ENCODE assay signal across 33 cellular contexts in genomic region chr22:46140989-46141928, GRCh38. TPM values are rescaled to one million over a fixed set of nuclear protein-coding genes. Genes with fewer than 3 reads are reported as not detected.
DNase-seq lines count a peak whose midpoint lies in the region; ATAC-seq and TF ChIP-seq lines count a peak whose summit lies in the region.
"Had no signal": no experiment of that assay in that cellular context is flagged by ENCODE, and none has a peak within 500 bp of the region (broad histone marks: within the 10 kb centered on the region; RNA-seq: fewer than 3 reads in every experiment).

No MANE protein-coding gene starts in this region.

- no peaks in the 10 kb centered on the region for H3K4me1 Mint-ChIP-seq in activated T-helper 17 cell treated with anti-CD3 and anti-CD28 coated beads, Interleukin-2, amount 50 U/mL, for 72 hours
- H3K4me1 Mint-ChIP-seq in neural progenitor cell: peaks cover 26% of the 10 kb centered on the region
- H3K4me1 Mint-ChIP-seq: activated CD4-positive, alpha-beta T cell treated with anti-CD3 and anti-CD28 coated beads, Interleukin-2, amount 10 ng/mL, durations not matched to agents 24 days and 14 days; T-cell had no signal

- DNase-seq in GM12864 (ENCODE audit: low read depth) (peak; percentile 37), GM19240 (ENCODE audit: insufficient read length, low spot score) (peak; percentile 55), neural progenitor cell (ENCODE audit: low spot score) (no peak), NCI-H2081 (lab: John Stamatoyannopoulos, UW) (no peak), AG08396 (ENCODE audit: low spot score) (no peak)
- DNase-seq: ACHN; activated CD4-positive, alpha-beta T cell treated with anti-CD3 and anti-CD28 coated beads, Interleukin-2, amount 10 ng/mL, durations not matched to agents 24 days and 14 days; activated CD8-positive, alpha-beta memory T cell treated with anti-CD3 and anti-CD28 coated beads for 24 hours; activated effector memory CD4-positive, alpha-beta T cell treated with anti-CD3 and anti-CD28 coated beads, Interleukin-2, amount 50 U/mL, for 16 hours; activated T-cell treated with anti-CD3 and anti-CD28 coated beads, Interleukin-2, amount 50 U/mL, for 1 hour; colonic mucosa; COR-L47; DMS53; effector CD8-positive, alpha-beta T cell; Kasumi-1; mesenchymal stem cell; MV-4-11; NCI-H446 treated with DMSO at 0.1 percent for 48 hours; OCI-M1; stimulated activated CD4-positive, alpha-beta T cell treated with anti-CD3 and anti-CD28 coated beads, Interleukin-12 subunit alpha, Interleukin-12 subunit beta, amount 100 ng/mL, for 4 hours; stimulated activated CD4-positive, alpha-beta T cell treated with anti-CD3 and anti-CD28 coated beads, Interleukin-2, amount 100 ng/mL, for 48 hours; T-cell; thyroid gland; uterus; WERI-Rb-1 had no signal

- H3F3A ChIP-seq in neural progenitor cell (ENCODE audit: low read depth): no peaks in the 10 kb centered on the region

- no peak overlapping the region for H2AFZ ChIP-seq in neural progenitor cell (replicated peaks)

- peaks cover 6% of the 10 kb centered on the region for H3K27me3 ChIP-seq in neural progenitor cell
- H3K27me3 ChIP-seq: BLaER1, colonic mucosa, left lung, right lobe of liver, thyroid gland, uterus had no signal

- no peaks in the 10 kb centered on the region for H3K36me3 Mint-ChIP-seq in activated T-helper 17 cell treated with anti-CD3 and anti-CD28 coated beads, Interleukin-2, amount 50 U/mL, for 72 hours (ENCODE audit: low read depth)
- no peaks in the 10 kb centered on the region for H3K36me3 Mint-ChIP-seq in neural progenitor cell
- H3K36me3 Mint-ChIP-seq: activated naive CD8-positive, alpha-beta T cell; T-cell had no signal

- H3K79me2 ChIP-seq in neural progenitor cell (ENCODE audit: low read depth): no peaks in the 10 kb centered on the region

- no peak overlapping the region for H3K4me3 Mint-ChIP-seq in activated T-helper 17 cell treated with anti-CD3 and anti-CD28 coated beads, Interleukin-2, amount 50 U/mL, for 72 hours
- H3K4me3 Mint-ChIP-seq in neural progenitor cell: no peak overlapping the region
- H3K4me3 Mint-ChIP-seq: activated CD4-positive, alpha-beta T cell treated with anti-CD3 and anti-CD28 coated beads, Interleukin-2, amount 10 ng/mL, durations not matched to agents 24 days and 14 days; activated naive CD8-positive, alpha-beta T cell; T-cell had no signal

- H3K4me3 ChIP-seq in GM12864 (ENCODE audit: low read depth, low read length): no peak overlapping the region; the same call in 1 of the 2 replicates
- no peak overlapping the region for H3K4me3 ChIP-seq in neural progenitor cell
- H3K4me3 ChIP-seq: BLaER1, colonic mucosa, HAP-1, left lung, right lobe of liver, thyroid gland, uterus had no signal

- H3K27ac ChIP-seq in neural progenitor cell: no peak overlapping the region
- H3K27ac ChIP-seq: BLaER1, colonic mucosa, left lung, right lobe of liver, thyroid gland, WERI-Rb-1 had no signal

- H3K27ac Mint-ChIP-seq in activated T-helper 17 cell treated with anti-CD3 and anti-CD28 coated beads, Interleukin-2, amount 50 U/mL, for 72 hours: peak overlapping the region; percentile 19
- peak overlapping the region; percentile 3 for H3K27ac Mint-ChIP-seq in neural progenitor cell
- H3K27ac Mint-ChIP-seq: activated CD4-positive, alpha-beta T cell treated with anti-CD3 and anti-CD28 coated beads, Interleukin-2, amount 10 ng/mL, durations not matched to agents 24 days and 14 days; activated naive CD8-positive, alpha-beta T cell; progenitor cell of endocrine pancreas; T-cell had no signal

- ATAC-seq in activated T-helper 17 cell treated with anti-CD3 and anti-CD28 coated beads, Interleukin-2, amount 50 U/mL, for 72 hours (replicated peaks): no peak
- ATAC-seq in GM19395 (IDR thresholded peaks at IDR 0.05; ENCODE audit: unreplicated experiment): no peak
- ATAC-seq: left lung, right lobe of liver, T-cell had no signal

- no peak overlapping the region for H3K9ac ChIP-seq in neural progenitor cell
- H3K9ac ChIP-seq: BLaER1 had no signal

- no peaks in the 10 kb centered on the region for H3K9me3 ChIP-seq in neural progenitor cell (ENCODE audit: low read depth)
- H3K9me3 ChIP-seq: BLaER1, colonic mucosa, HAP-1, left lung, right lobe of liver, thyroid gland, uterus had no signal

- H3K36me3 ChIP-seq in neural progenitor cell: no peaks in the 10 kb centered on the region
- H3K36me3 ChIP-seq: BLaER1, colonic mucosa, HAP-1, left lung, thyroid gland, uterus, WERI-Rb-1 had no signal

- H3K4me1 ChIP-seq in neural progenitor cell: no peaks in the 10 kb centered on the region
- H3K4me1 ChIP-seq: colonic mucosa, HAP-1, left lung, uterus had no signal

- no peaks in the 10 kb centered on the region for H4K20me1 ChIP-seq in neural progenitor cell (ENCODE audit: low read depth)
- H4K20me1 ChIP-seq: BLaER1 had no signal

- no peak for TF ChIP-seq CTCF in GM12864 (IDR thresholded peaks at IDR 0.05; ENCODE audit: low read depth, low read length, missing control alignments)
- TF ChIP-seq CTCF in neural progenitor cell (IDR thresholded peaks at IDR 0.05): no peak

- no peak overlapping the region for H3K4me2 ChIP-seq in neural progenitor cell
- H3K4me2 ChIP-seq: BLaER1 had no signal

- no peaks in the 10 kb centered on the region for H3K9me3 Mint-ChIP-seq in activated T-helper 17 cell treated with anti-CD3 and anti-CD28 coated beads, Interleukin-2, amount 50 U/mL, for 72 hours
- H3K9me3 Mint-ChIP-seq in neural progenitor cell: peaks cover 2% of the 10 kb centered on the region
- H3K9me3 Mint-ChIP-seq: activated CD4-positive, alpha-beta T cell treated with anti-CD3 and anti-CD28 coated beads, Interleukin-2, amount 10 ng/mL, durations not matched to agents 24 days and 14 days; T-cell had no signal

- H3K27me3 Mint-ChIP-seq in activated T-helper 17 cell treated with anti-CD3 and anti-CD28 coated beads, Interleukin-2, amount 50 U/mL, for 72 hours: no peaks in the 10 kb centered on the region
- H3K27me3 Mint-ChIP-seq in neural progenitor cell (ENCODE audit: insufficient read depth, low read depth): peaks cover 22% of the 10 kb centered on the region
- H3K27me3 Mint-ChIP-seq: activated naive CD8-positive, alpha-beta T cell; T-cell had no signal

RNA-seq across cellular contexts. Expression of gene PPARA, which starts 9.1 kb away (rescaled TPM):
- total RNA-seq in activated T-helper 17 cell treated with anti-CD3 and anti-CD28 coated beads, Interleukin-2, amount 50 U/mL, for 72 hours: 10 to 100 TPM; 15.4 to 18.7 TPM
- 5.2 and 5.4 TPM in 2 replicates for total RNA-seq in neural progenitor cell (ENCODE audit: low replicate concordance)

Comparison
In these comparisons a context has a peak if more than half of its experiments do, and no peak if none do; other contexts are left out.
1. DNase-seq: peak in GM12864 (single experiment) and GM19240 (single experiment); none in neural progenitor cell (single experiment), NCI-H2081 (0 of 2) and AG08396 (single experiment).